Comparison of ENCODE assay signal across 8 cellular contexts in genomic region chr19:45902651-45903625, GRCh38. TPM values are rescaled to one million over a fixed set of nuclear protein-coding genes. Genes with fewer than 3 reads are reported as not detected.
DNase-seq lines count a peak whose midpoint lies in the region; ATAC-seq and TF ChIP-seq lines count a peak whose summit lies in the region.

No MANE protein-coding gene starts in this region.

- CTCF ChIA-PET in PC-3 (lab: Charles Lee): interaction anchor here (0.7 kb wide), 1 partner anchor 17 kb away, joined by 3 read pairs; the partner anchor contains the start of gene IRF2BP1

- H4K20me1 ChIP-seq in PC-3 (ENCODE audit: low read length): no peaks in the 10 kb centered on the region

- peak; percentile 70 for ATAC-seq in GM21717 (IDR thresholded peaks at IDR 0.05; ENCODE audit: unreplicated experiment)
- peak; percentile 91 for ATAC-seq in PC-3

- POLR2A ChIA-PET in PC-3 (lab: Charles Lee; ENCODE audit: unreplicated experiment): interaction anchor here (0.5 to 0.7 kb wide), 6 partner anchors 53 to 640 kb away, joined by 3 to 19 read pairs (median 8); no protein-coding TSS in a partner anchor

- H3K27me3 Mint-ChIP-seq in activated T-cell treated with anti-CD3 and anti-CD28 coated beads, Interleukin-2, amount 50 U/mL, for 24 hours: no peaks in the 10 kb centered on the region

- no peak overlapping the region for H3K27ac ChIP-seq in PC-3 (ENCODE audit: low read length)
- peak overlapping the region; percentile 63 to 69 for H3K27ac ChIP-seq in esophagus (ENCODE audit: low read depth in 2 of 2, low read length in 1 of 2)
- peak overlapping the region; percentile 80 for H3K27ac ChIP-seq in muscle layer of colon (ENCODE audit: low read depth, low read length)

- peaks cover 28% of the 10 kb centered on the region for H3K36me3 Mint-ChIP-seq in activated T-cell treated with anti-CD3 and anti-CD28 coated beads, Interleukin-2, amount 50 U/mL, for 24 hours (ENCODE audit: low read depth)

- H3K4me3 ChIP-seq in Jurkat, Clone E6-1 (ENCODE audit: low read length): peak overlapping the region; percentile 90
- peak overlapping the region; percentile 85 for H3K4me3 ChIP-seq in PC-3 (ENCODE audit: low read length)
- peak overlapping the region; percentile 67 to 71 for H3K4me3 ChIP-seq in esophagus (ENCODE audit: low read depth in 1 of 2, low read length in 2 of 2)
- H3K4me3 ChIP-seq in muscle layer of colon (ENCODE audit: low read depth in 1 of 2, low read length in 2 of 2): peak overlapping the region; percentile 77 to 88

- H3K4me3 Mint-ChIP-seq in activated T-cell treated with anti-CD3 and anti-CD28 coated beads, Interleukin-2, amount 50 U/mL, for 24 hours: peak overlapping the region; percentile 87

- H3K9me3 Mint-ChIP-seq in activated T-cell treated with anti-CD3 and anti-CD28 coated beads, Interleukin-2, amount 50 U/mL, for 24 hours: no peaks in the 10 kb centered on the region

- no peaks in the 10 kb centered on the region for H3K36me3 ChIP-seq in PC-3 (ENCODE audit: low read depth, low read length)
- H3K36me3 ChIP-seq in esophagus (ENCODE audit: control insufficient read depth in 2 of 2, insufficient read depth in 2 of 2, low read length in 1 of 2): peaks cover 0 to 9% of the 10 kb centered on the region in 2 donors
- H3K36me3 ChIP-seq in muscle layer of colon (ENCODE audit: insufficient read depth, low read length): peaks cover 16% of the 10 kb centered on the region

- no peaks in the 10 kb centered on the region for H3K9me3 ChIP-seq in PC-3 (ENCODE audit: low read length)
- no peaks in the 10 kb centered on the region for H3K9me3 ChIP-seq in esophagus (ENCODE audit: control insufficient read depth in 2 of 2, insufficient read depth in 1 of 2, low read depth in 1 of 2, low read length in 1 of 2)
- no peaks in the 10 kb centered on the region for H3K9me3 ChIP-seq in muscle layer of colon (ENCODE audit: low read length)

- 2% methylated on average over 58 to 73 of the region's 73 CpGs for WGBS in esophagus, 2 donors

- H3K27me3 ChIP-seq in PC-3 (ENCODE audit: low read length) (no peaks in the 10 kb centered on the region), esophagus (ENCODE audit: control insufficient read depth in 1 of 2, insufficient read depth in 2 of 2, low read length in 2 of 2) (no peaks in the 10 kb centered on the region), muscle layer of colon (ENCODE audit: control insufficient read depth in 1 of 2, insufficient read depth in 2 of 2, low read length in 2 of 2) (no peaks in the 10 kb centered on the region)

- H3K9me2 ChIP-seq in PC-3 (replicated peaks; ENCODE audit: low read length): no peaks in the 10 kb centered on the region

- H3K4me1 ChIP-seq in PC-3 (ENCODE audit: insufficient read depth, low read length) (peaks cover 11% of the 10 kb centered on the region), esophagus (ENCODE audit: control insufficient read depth in 2 of 2, insufficient read depth in 2 of 2, low read length in 1 of 2) (peaks cover 4% of the 10 kb centered on the region in 2 donors), muscle layer of colon (ENCODE audit: insufficient read depth, low read length) (peaks cover 16% of the 10 kb centered on the region)

- peak overlapping the region; percentile 85 for H3K4me2 ChIP-seq in PC-3 (ENCODE audit: low read length)

- peaks cover 10% of the 10 kb centered on the region; the same call in 1 of the 2 replicates for H3K79me2 ChIP-seq in PC-3 (ENCODE audit: low read length)

- H3K9ac ChIP-seq in PC-3 (ENCODE audit: low read length) (peak overlapping the region; percentile 33; the same call in 1 of the 2 replicates), muscle layer of colon (ENCODE audit: low read length) (peak overlapping the region; percentile 44)

- no peak for TF ChIP-seq CTCF in PC-3 (conservative IDR thresholded peaks at IDR 0.05; ENCODE audit: low read depth, low read length)

- intact Hi-C loops in PC-3 (cut with micrococcal nuclease): loop anchor here (2.0 kb wide), 1 partner anchor 24 kb away; no protein-coding TSS in a partner anchor

- H3K27ac Mint-ChIP-seq in activated T-cell treated with anti-CD3 and anti-CD28 coated beads, Interleukin-2, amount 50 U/mL, for 24 hours: peak overlapping the region; percentile 92

- BruUV-seq in PC-3 (replicated peaks; lab: Mats Ljungman, UMichigan): TSS peak; percentile 70

- H3K4me1 Mint-ChIP-seq in activated T-cell treated with anti-CD3 and anti-CD28 coated beads, Interleukin-2, amount 50 U/mL, for 24 hours (ENCODE audit: low read depth): peaks cover 24% of the 10 kb centered on the region

- DNase-seq in DMS53 treated with DMSO at 0.1 percent for 48 hours (lab: John Stamatoyannopoulos, UW; ENCODE audit: unreplicated experiment) (peak; percentile 93), PC-3 (peak; percentile 97)
- DNase-seq in Jurkat, Clone E6-1 (ENCODE audit: low read depth, low spot score): peak; percentile 93
- peak; percentile 100 for DNase-seq in activated T-cell treated with anti-CD3 and anti-CD28 coated beads, Interleukin-2, amount 50 U/mL, for 24 hours
- DNase-seq in stimulated activated CD8-positive, alpha-beta memory T cell treated with anti-CD3 and anti-CD28 coated beads, Interleukin-7, amount 100 ng/mL, for 1 hour (ENCODE audit: low read depth in 2 of 2): peak; percentile 99

- peak overlapping the region; percentile 90 for H2AFZ ChIP-seq in PC-3 (ENCODE audit: low read length)

- no peaks in the 10 kb centered on the region for H3F3A ChIP-seq in PC-3 (ENCODE audit: low read length, unreplicated experiment)

RNA-seq across cellular contexts. Expression of gene MYPOP, which starts 0.5 kb away (rescaled TPM):
- 18.3 TPM for polyA plus RNA-seq in Jurkat, Clone E6-1 (2012; ENCODE audit: insufficient read depth, insufficient read length)
- 5.4 and 12.0 TPM in 2 replicates for total RNA-seq in PC-3 (2014; rRNA removed)
- 1 to 10 TPM; 3.2 to 3.5 TPM for polyA plus RNA-seq in esophagus

RNA-seq across cellular contexts. Expression of gene NANOS2, which starts 11.6 kb away (rescaled TPM):
- not detected for polyA plus RNA-seq in Jurkat, Clone E6-1 (2012; ENCODE audit: insufficient read depth, insufficient read length)
- total RNA-seq in PC-3 (2014; rRNA removed): not detected in 2 replicates
- polyA plus RNA-seq in esophagus: not detected

RNA-seq across cellular contexts. Expression of gene IRF2BP1, which starts 17.0 kb away (rescaled TPM):
- polyA plus RNA-seq in Jurkat, Clone E6-1 (2012; ENCODE audit: insufficient read depth, insufficient read length): 23.2 TPM
- total RNA-seq in PC-3 (2014; rRNA removed): 31.5 and 38.6 TPM in 2 replicates
- 10 to 100 TPM in 1 of 2 donors, 1 to 10 TPM in 1; 9.0 to 10.6 TPM for polyA plus RNA-seq in esophagus

RNA-seq across cellular contexts. Expression of gene FOXA3, which starts 38.8 kb away (rescaled TPM):
- 1.5 TPM for polyA plus RNA-seq in Jurkat, Clone E6-1 (2012; ENCODE audit: insufficient read depth, insufficient read length)
- total RNA-seq in PC-3 (2014; rRNA removed): 0.33 and 0.40 TPM in 2 replicates
- polyA plus RNA-seq in esophagus: under 1 TPM; 0.02 to 0.10 TPM

RNA-seq across cellular contexts. Expression of gene SYMPK, which starts 40.0 kb away (rescaled TPM):
- 133 TPM for polyA plus RNA-seq in Jurkat, Clone E6-1 (2012; ENCODE audit: insufficient read depth, insufficient read length)
- total RNA-seq in PC-3 (2014; rRNA removed): 36.6 and 67.3 TPM in 2 replicates
- 10 to 100 TPM; 31.3 to 76.3 TPM for polyA plus RNA-seq in esophagus
